Comparison of ENCODE assay signal across 24 cellular contexts in genomic region chr2:180156651-180157050, GRCh38.
"Had no signal": no experiment of that assay in that cellular context is flagged by ENCODE, and none has a peak within 500 bp of the region (broad histone marks: within the 10 kb centered on the region; RNA-seq: fewer than 3 reads in every experiment).

No MANE protein-coding gene starts in this region.

- H3K4me1 ChIP-seq: stomach, suprapubic skin, testis, thyroid gland, tibial artery, tibial nerve, transverse colon, upper lobe of left lung, upper lobe of right lung, uterus, vagina had no signal

- H3K27ac ChIP-seq: stomach, suprapubic skin, testis, thoracic aorta, thyroid gland, tibial artery, tibial nerve, transverse colon, upper lobe of left lung, upper lobe of right lung, uterus, vagina had no signal

- H3K4me3 ChIP-seq: stomach, suprapubic skin, testis, thoracic aorta, thyroid gland, tibial artery, tibial nerve, transverse colon, upper lobe of left lung, upper lobe of right lung, uterus, vagina had no signal

- H3K27me3 ChIP-seq: stomach, suprapubic skin, testis, thyroid gland, tibial artery, tibial nerve, transverse colon, upper lobe of left lung, upper lobe of right lung, uterus, vagina had no signal

- H3K36me3 ChIP-seq: stomach, suprapubic skin, thoracic aorta, thyroid gland, tibial artery, tibial nerve, transverse colon, upper lobe of left lung, upper lobe of right lung, uterus, vagina had no signal

- H3K9me3 ChIP-seq: stomach, suprapubic skin, testis, thoracic aorta, thyroid gland, tibial artery, tibial nerve, transverse colon, upper lobe of left lung, upper lobe of right lung, uterus, vagina had no signal

- DNase-seq: stimulated activated CD4-positive, alpha-beta T cell treated with anti-CD3 and anti-CD28 coated beads, Interleukin-2, amount 100 ng/mL, for 48 hours; stimulated activated CD4-positive, alpha-beta T cell treated with anti-CD3 and anti-CD28 coated beads, Interleukin-4, amount 100 ng/mL, for 1 hour; stimulated activated CD4-positive, alpha-beta T cell treated with anti-CD3 and anti-CD28 coated beads, Interleukin-4, amount 100 ng/mL, for 24 hours; stimulated activated CD4-positive, alpha-beta T cell treated with anti-CD3 and anti-CD28 coated beads, Interleukin-4, amount 100 ng/mL, for 4 hours; stimulated activated CD8-positive, alpha-beta memory T cell treated with anti-CD3 and anti-CD28 coated beads, Interleukin-4, amount 100 ng/mL, for 48 hours; stimulated activated naive B cell treated with anti-CD40 and anti-IgM and Interleukin-4, amounts not matched to agents 10 μg/mL and 1 μg/mL and 100 μg/mL, for 72 hours; stimulated activated naive CD4-positive, alpha-beta T cell; stimulated activated naive CD4-positive, alpha-beta T cell treated with Interleukin-2 at 50 U/mL for 16 hours; stimulated activated naive CD8-positive, alpha-beta T cell treated with anti-CD3 and anti-CD28 coated beads, Interleukin-15, amount 100 ng/mL, for 72 hours; stimulated activated naive CD8-positive, alpha-beta T cell treated with anti-CD3 and anti-CD28 coated beads, Interleukin-15, Interleukin-2, amounts not matched to agents 100 U/mL and 50 U/mL, for 24 hours; stomach; substantia nigra; testis; thyroid gland; tibial artery; transverse colon; trophoblast cell; upper lobe of left lung; upper lobe of right lung; uterus had no signal
